In the genomic region with DNA sequence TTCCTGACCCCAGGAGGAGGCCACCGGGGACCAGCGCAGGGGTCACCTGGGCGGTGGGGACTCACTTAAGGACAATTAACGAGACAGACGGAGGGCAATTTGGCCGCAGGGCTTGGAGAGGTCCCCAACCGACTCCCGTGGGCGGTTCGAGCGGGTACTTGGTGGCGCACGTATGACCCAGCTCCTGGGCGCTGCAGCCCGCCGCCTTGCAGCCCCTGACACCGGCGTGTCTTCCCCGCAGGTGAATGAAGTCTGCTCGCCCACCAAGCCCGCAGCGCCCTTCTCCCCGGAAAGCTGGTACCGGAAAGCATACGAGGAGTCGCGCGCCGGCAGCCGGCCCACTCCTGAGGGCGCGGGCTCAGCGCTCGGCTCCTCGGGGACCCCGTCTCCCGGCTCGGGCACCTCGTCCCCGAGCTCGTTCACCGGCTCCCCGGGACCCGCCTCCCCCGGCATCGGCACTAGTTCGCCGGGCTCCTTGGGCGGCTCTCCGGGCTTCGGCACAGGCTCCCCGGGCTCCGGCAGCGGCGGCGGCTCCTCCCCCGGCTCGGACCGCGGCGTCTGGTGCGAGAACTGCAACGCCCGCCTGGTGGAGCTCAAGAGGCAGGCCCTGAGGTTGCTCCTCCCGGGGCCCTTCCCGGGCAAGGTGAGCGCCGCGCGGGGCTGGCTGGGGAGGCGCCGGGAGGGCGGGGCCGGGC, we compare ENCODE assay signal across 1 cellular context.
TF ChIP-seq lines count a peak whose summit lies in the region.

No MANE protein-coding gene starts in this region.

TF ChIP-seq in HepG2, 621 proteins besides CTCF, POLR2A, EP300 and RAD21 (continued from another document and continues in another):
- TF ChIP-seq, protein P1, sequence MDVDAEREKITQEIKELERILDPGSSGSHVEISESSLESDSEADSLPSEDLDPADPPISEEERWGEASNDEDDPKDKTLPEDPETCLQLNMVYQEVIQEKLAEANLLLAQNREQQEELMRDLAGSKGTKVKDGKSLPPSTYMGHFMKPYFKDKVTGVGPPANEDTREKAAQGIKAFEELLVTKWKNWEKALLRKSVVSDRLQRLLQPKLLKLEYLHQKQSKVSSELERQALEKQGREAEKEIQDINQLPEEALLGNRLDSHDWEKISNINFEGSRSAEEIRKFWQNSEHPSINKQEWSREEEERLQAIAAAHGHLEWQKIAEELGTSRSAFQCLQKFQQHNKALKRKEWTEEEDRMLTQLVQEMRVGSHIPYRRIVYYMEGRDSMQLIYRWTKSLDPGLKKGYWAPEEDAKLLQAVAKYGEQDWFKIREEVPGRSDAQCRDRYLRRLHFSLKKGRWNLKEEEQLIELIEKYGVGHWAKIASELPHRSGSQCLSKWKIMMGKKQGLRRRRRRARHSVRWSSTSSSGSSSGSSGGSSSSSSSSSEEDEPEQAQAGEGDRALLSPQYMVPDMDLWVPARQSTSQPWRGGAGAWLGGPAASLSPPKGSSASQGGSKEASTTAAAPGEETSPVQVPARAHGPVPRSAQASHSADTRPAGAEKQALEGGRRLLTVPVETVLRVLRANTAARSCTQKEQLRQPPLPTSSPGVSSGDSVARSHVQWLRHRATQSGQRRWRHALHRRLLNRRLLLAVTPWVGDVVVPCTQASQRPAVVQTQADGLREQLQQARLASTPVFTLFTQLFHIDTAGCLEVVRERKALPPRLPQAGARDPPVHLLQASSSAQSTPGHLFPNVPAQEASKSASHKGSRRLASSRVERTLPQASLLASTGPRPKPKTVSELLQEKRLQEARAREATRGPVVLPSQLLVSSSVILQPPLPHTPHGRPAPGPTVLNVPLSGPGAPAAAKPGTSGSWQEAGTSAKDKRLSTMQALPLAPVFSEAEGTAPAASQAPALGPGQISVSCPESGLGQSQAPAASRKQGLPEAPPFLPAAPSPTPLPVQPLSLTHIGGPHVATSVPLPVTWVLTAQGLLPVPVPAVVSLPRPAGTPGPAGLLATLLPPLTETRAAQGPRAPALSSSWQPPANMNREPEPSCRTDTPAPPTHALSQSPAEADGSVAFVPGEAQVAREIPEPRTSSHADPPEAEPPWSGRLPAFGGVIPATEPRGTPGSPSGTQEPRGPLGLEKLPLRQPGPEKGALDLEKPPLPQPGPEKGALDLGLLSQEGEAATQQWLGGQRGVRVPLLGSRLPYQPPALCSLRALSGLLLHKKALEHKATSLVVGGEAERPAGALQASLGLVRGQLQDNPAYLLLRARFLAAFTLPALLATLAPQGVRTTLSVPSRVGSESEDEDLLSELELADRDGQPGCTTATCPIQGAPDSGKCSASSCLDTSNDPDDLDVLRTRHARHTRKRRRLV (CRISPR knock-in tag; IDR thresholded peaks at IDR 0.05): no peak
- TF ChIP-seq, protein P2, sequence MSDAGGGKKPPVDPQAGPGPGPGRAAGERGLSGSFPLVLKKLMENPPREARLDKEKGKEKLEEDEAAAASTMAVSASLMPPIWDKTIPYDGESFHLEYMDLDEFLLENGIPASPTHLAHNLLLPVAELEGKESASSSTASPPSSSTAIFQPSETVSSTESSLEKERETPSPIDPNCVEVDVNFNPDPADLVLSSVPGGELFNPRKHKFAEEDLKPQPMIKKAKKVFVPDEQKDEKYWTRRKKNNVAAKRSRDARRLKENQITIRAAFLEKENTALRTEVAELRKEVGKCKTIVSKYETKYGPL (CRISPR knock-in tag; IDR thresholded peaks at IDR 0.05): no peak
- TF ChIP-seq SPEN (CRISPR knock-in tag; IDR thresholded peaks at IDR 0.05; ENCODE audit: low read depth) (no peak), ZNF615 (CRISPR knock-in tag; IDR thresholded peaks at IDR 0.05; ENCODE audit: borderline replicate concordance) (no peak), ZNF563 (CRISPR knock-in tag; IDR thresholded peaks at IDR 0.05) (no peak), ZNF558 (CRISPR knock-in tag; IDR thresholded peaks at IDR 0.05; ENCODE audit: borderline replicate concordance) (no peak), ZFP41 (CRISPR knock-in tag; IDR thresholded peaks at IDR 0.05; ENCODE audit: borderline replicate concordance) (no peak), AGO1 (IDR thresholded peaks at IDR 0.05; ENCODE audit: low read depth, low read length, poor library complexity, severe bottlenecking) (peak; percentile 18), DR1 (CRISPR knock-in tag; IDR thresholded peaks at IDR 0.05) (no peak), ZBTB7A (CRISPR knock-in tag; IDR thresholded peaks at IDR 0.05) (no peak), MBNL3 (CRISPR knock-in tag; conservative IDR thresholded peaks at IDR 0.05) (no peak), ZNF772 (CRISPR knock-in tag; IDR thresholded peaks at IDR 0.05) (no peak), HNRNPK (IDR thresholded peaks at IDR 0.05; ENCODE audit: low read depth, low read length, poor library complexity, severe bottlenecking) (peak; percentile 13), XBP1 (CRISPR knock-in tag; IDR thresholded peaks at IDR 0.05) (no peak), GABPB1 (CRISPR knock-in tag; IDR thresholded peaks at IDR 0.05) (peak; percentile 57; the same call in 1 of the 2 replicates), NFE2L2 (IDR thresholded peaks at IDR 0.05; ENCODE audit: low read length) (no peak), GFI1 (CRISPR knock-in tag; IDR thresholded peaks at IDR 0.05; ENCODE audit: borderline replicate concordance) (no peak), XRCC5 (optimal IDR thresholded peaks at IDR 0.05; ENCODE audit: low read length) (peak; percentile 75), FOXK1 (CRISPR knock-in tag; IDR thresholded peaks at IDR 0.05; ENCODE audit: borderline replicate concordance, low read depth) (no peak), ZSCAN21 (CRISPR knock-in tag; IDR thresholded peaks at IDR 0.05; ENCODE audit: borderline replicate concordance) (no peak), KDM5B (CRISPR knock-in tag; IDR thresholded peaks at IDR 0.05; ENCODE audit: borderline replicate concordance) (0 out of 2 replicates have a peak, but pooled peaks have one; percentile 29), CC2D1A (CRISPR knock-in tag; IDR thresholded peaks at IDR 0.05) (no peak), ZNF34 (CRISPR knock-in tag; IDR thresholded peaks at IDR 0.05; ENCODE audit: borderline replicate concordance) (no peak), ARNT (IDR thresholded peaks at IDR 0.05) (no peak), ZNF274 (CRISPR knock-in tag; IDR thresholded peaks at IDR 0.05) (0 out of 2 replicates have a peak, but pooled peaks have one; percentile 5), PHF5A (CRISPR knock-in tag; IDR thresholded peaks at IDR 0.05; ENCODE audit: low read depth, unreplicated experiment) (no peak), ARNT2 (CRISPR knock-in tag; IDR thresholded peaks at IDR 0.05; ENCODE audit: low read depth) (0 out of 2 replicates have a peak, but pooled peaks have one; percentile 27), SP140L (CRISPR knock-in tag; IDR thresholded peaks at IDR 0.05; ENCODE audit: borderline replicate concordance) (no peak)
- TF ChIP-seq, protein P3, sequence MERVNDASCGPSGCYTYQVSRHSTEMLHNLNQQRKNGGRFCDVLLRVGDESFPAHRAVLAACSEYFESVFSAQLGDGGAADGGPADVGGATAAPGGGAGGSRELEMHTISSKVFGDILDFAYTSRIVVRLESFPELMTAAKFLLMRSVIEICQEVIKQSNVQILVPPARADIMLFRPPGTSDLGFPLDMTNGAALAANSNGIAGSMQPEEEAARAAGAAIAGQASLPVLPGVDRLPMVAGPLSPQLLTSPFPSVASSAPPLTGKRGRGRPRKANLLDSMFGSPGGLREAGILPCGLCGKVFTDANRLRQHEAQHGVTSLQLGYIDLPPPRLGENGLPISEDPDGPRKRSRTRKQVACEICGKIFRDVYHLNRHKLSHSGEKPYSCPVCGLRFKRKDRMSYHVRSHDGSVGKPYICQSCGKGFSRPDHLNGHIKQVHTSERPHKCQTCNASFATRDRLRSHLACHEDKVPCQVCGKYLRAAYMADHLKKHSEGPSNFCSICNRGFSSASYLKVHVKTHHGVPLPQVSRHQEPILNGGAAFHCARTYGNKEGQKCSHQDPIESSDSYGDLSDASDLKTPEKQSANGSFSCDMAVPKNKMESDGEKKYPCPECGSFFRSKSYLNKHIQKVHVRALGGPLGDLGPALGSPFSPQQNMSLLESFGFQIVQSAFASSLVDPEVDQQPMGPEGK (CRISPR knock-in tag; IDR thresholded peaks at IDR 0.05): peak; percentile 61
- TF ChIP-seq, protein P4, sequence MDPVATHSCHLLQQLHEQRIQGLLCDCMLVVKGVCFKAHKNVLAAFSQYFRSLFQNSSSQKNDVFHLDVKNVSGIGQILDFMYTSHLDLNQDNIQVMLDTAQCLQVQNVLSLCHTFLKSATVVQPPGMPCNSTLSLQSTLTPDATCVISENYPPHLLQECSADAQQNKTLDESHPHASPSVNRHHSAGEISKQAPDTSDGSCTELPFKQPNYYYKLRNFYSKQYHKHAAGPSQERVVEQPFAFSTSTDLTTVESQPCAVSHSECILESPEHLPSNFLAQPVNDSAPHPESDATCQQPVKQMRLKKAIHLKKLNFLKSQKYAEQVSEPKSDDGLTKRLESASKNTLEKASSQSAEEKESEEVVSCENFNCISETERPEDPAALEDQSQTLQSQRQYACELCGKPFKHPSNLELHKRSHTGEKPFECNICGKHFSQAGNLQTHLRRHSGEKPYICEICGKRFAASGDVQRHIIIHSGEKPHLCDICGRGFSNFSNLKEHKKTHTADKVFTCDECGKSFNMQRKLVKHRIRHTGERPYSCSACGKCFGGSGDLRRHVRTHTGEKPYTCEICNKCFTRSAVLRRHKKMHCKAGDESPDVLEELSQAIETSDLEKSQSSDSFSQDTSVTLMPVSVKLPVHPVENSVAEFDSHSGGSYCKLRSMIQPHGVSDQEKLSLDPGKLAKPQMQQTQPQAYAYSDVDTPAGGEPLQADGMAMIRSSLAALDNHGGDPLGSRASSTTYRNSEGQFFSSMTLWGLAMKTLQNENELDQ (CRISPR knock-in tag; IDR thresholded peaks at IDR 0.05; ENCODE audit: borderline replicate concordance): no peak
- TF ChIP-seq, protein P5, sequence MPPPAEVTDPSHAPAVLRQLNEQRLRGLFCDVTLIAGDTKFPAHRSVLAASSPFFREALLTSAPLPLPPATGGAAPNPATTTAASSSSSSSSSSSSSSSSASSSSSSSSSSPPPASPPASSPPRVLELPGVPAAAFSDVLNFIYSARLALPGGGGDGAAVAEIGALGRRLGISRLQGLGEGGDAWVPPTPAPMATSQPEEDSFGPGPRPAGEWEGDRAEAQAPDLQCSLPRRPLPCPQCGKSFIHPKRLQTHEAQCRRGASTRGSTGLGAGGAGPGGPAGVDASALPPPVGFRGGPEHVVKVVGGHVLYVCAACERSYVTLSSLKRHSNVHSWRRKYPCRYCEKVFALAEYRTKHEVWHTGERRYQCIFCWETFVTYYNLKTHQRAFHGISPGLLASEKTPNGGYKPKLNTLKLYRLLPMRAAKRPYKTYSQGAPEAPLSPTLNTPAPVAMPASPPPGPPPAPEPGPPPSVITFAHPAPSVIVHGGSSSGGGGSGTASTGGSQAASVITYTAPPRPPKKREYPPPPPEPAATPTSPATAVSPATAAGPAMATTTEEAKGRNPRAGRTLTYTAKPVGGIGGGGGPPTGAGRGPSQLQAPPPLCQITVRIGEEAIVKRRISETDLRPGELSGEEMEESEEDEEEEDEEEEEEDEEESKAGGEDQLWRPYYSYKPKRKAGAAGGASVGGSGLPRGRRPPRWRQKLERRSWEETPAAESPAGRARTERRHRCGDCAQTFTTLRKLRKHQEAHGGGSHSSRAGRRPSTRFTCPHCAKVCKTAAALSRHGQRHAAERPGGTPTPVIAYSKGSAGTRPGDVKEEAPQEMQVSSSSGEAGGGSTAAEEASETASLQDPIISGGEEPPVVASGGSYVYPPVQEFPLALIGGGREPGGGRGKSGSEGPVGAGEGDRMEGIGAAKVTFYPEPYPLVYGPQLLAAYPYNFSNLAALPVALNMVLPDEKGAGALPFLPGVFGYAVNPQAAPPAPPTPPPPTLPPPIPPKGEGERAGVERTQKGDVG (CRISPR knock-in tag; IDR thresholded peaks at IDR 0.05; ENCODE audit: borderline replicate concordance): no peak
- TF ChIP-seq, protein P6, sequence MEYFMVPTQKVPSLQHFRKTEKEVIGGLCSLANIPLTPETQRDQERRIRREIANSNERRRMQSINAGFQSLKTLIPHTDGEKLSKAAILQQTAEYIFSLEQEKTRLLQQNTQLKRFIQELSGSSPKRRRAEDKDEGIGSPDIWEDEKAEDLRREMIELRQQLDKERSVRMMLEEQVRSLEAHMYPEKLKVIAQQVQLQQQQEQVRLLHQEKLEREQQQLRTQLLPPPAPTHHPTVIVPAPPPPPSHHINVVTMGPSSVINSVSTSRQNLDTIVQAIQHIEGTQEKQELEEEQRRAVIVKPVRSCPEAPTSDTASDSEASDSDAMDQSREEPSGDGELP (IDR thresholded peaks at IDR 0.05; ENCODE audit: borderline replicate concordance, low read depth): no peak
- TF ChIP-seq, protein P7, sequence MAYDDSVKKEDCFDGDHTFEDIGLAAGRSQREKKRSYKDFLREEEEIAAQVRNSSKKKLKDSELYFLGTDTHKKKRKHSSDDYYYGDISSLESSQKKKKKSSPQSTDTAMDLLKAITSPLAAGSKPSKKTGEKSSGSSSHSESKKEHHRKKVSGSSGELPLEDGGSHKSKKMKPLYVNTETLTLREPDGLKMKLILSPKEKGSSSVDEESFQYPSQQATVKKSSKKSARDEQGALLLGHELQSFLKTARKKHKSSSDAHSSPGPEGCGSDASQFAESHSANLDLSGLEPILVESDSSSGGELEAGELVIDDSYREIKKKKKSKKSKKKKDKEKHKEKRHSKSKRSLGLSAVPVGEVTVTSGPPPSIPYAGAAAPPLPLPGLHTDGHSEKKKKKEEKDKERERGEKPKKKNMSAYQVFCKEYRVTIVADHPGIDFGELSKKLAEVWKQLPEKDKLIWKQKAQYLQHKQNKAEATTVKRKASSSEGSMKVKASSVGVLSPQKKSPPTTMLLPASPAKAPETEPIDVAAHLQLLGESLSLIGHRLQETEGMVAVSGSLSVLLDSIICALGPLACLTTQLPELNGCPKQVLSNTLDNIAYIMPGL (CRISPR knock-in tag; IDR thresholded peaks at IDR 0.05; ENCODE audit: borderline replicate concordance in 1 of 2, low read depth in 1 of 2): peak in 1 of 2 experiments; percentile 72; a peak in 2 of 4 replicates
- TF ChIP-seq, protein P8, sequence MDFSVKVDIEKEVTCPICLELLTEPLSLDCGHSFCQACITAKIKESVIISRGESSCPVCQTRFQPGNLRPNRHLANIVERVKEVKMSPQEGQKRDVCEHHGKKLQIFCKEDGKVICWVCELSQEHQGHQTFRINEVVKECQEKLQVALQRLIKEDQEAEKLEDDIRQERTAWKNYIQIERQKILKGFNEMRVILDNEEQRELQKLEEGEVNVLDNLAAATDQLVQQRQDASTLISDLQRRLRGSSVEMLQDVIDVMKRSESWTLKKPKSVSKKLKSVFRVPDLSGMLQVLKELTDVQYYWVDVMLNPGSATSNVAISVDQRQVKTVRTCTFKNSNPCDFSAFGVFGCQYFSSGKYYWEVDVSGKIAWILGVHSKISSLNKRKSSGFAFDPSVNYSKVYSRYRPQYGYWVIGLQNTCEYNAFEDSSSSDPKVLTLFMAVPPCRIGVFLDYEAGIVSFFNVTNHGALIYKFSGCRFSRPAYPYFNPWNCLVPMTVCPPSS (IDR thresholded peaks at IDR 0.05): no peak
- TF ChIP-seq, protein P9, sequence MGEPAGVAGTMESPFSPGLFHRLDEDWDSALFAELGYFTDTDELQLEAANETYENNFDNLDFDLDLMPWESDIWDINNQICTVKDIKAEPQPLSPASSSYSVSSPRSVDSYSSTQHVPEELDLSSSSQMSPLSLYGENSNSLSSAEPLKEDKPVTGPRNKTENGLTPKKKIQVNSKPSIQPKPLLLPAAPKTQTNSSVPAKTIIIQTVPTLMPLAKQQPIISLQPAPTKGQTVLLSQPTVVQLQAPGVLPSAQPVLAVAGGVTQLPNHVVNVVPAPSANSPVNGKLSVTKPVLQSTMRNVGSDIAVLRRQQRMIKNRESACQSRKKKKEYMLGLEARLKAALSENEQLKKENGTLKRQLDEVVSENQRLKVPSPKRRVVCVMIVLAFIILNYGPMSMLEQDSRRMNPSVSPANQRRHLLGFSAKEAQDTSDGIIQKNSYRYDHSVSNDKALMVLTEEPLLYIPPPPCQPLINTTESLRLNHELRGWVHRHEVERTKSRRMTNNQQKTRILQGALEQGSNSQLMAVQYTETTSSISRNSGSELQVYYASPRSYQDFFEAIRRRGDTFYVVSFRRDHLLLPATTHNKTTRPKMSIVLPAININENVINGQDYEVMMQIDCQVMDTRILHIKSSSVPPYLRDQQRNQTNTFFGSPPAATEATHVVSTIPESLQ (CRISPR knock-in tag; conservative IDR thresholded peaks at IDR 0.05): no peak
